In genomic region chr10:116866987-116867595, GRCh38 we compare ENCODE assay signal across 28 cellular contexts. TPM values are rescaled to one million over a fixed set of nuclear protein-coding genes. Genes with fewer than 3 reads are reported as not detected.
DNase-seq lines count a peak whose midpoint lies in the region; ATAC-seq, FAIRE-seq and TF ChIP-seq lines count a peak whose summit lies in the region.
"Had no signal": no experiment of that assay in that cellular context is flagged by ENCODE, and none has a peak within 500 bp of the region (broad histone marks: within the 10 kb centered on the region; RNA-seq: fewer than 3 reads in every experiment).

No MANE protein-coding gene starts in this region.

- peaks cover 4% of the 10 kb centered on the region for H3K27me3 Mint-ChIP-seq in astrocyte (ENCODE audit: low read depth, unreplicated experiment)
- H3K27me3 Mint-ChIP-seq: progenitor cell of endocrine pancreas had no signal

- H3K9me3 Mint-ChIP-seq in astrocyte (ENCODE audit: unreplicated experiment), result no peaks in the 10 kb centered on the region
- H3K9me3 Mint-ChIP-seq: neural progenitor cell had no signal

- no peaks in the 10 kb centered on the region for H3K9me3 ChIP-seq in astrocyte (ENCODE audit: insufficient read depth, low read depth, low read length)
- H3K9me3 ChIP-seq in thoracic aorta, result no peaks in the 10 kb centered on the region
- H3K9me3 ChIP-seq: adrenal gland, mucosa of descending colon had no signal

- no peak overlapping the region for H2AFZ ChIP-seq in astrocyte (ENCODE audit: low read depth, low read length)
- H2AFZ ChIP-seq: neural progenitor cell had no signal

- no peak for TF ChIP-seq CTCF in astrocyte (IDR thresholded peaks at IDR 0.05; ENCODE audit: insufficient read depth, low read depth, low read length)
- no peak for TF ChIP-seq CTCF in thoracic aorta (IDR thresholded peaks at IDR 0.05)

- no peak overlapping the region for H3K4me2 ChIP-seq in astrocyte (ENCODE audit: low read length)
- H3K4me2 ChIP-seq: BLaER1 treated with 17β-estradiol and CSF1 and Interleukin-3, amounts not matched to agents 10 nM and 100 nM; neural progenitor cell had no signal

- peak; percentile 7 for DNase-seq in DMS 273 (lab: John Stamatoyannopoulos, UW; ENCODE audit: unreplicated experiment)
- no peak for DNase-seq in DMS 273 treated with DMSO at 0.1 percent for 48 hours (lab: John Stamatoyannopoulos, UW)
- peak; percentile 47 for DNase-seq in astrocyte (ENCODE audit: low read depth)
- DNase-seq in fibroblast of the conjunctiva (ENCODE audit: low read depth), result peak; percentile 16
- DNase-seq in thoracic aorta (ENCODE audit: low spot score), result no peak
- DNase-seq in NCI-H2171 (lab: John Stamatoyannopoulos, UW), result no peak
- DNase-seq in GF-D8 (lab: John Stamatoyannopoulos, UW), result no peak
- DNase-seq in SIG-M5 (lab: John Stamatoyannopoulos, UW), result no peak
- DNase-seq: activated CD4-positive, alpha-beta T cell treated with anti-CD3 and anti-CD28 coated beads for 36 hours; adrenal gland; cerebellar nuclear complex; effector CD8-positive, alpha-beta T cell; foreskin melanocyte; GDM1; H7; left cardiac atrium; MM.1S; mucosa of descending colon; NCI-H146; NCI-H345; RPMI8226; small intestine; stimulated activated CD4-positive, alpha-beta T cell treated with anti-CD3 and anti-CD28 coated beads, Interleukin-4, amount 100 ng/mL, for 4 hours had no signal

- H4K20me1 ChIP-seq in astrocyte (ENCODE audit: insufficient read depth, low read length), result no peaks in the 10 kb centered on the region
- H4K20me1 ChIP-seq: BLaER1 treated with 17β-estradiol and CSF1 and Interleukin-3, amounts not matched to agents 10 nM and 100 nM had no signal

- H3K4me3 ChIP-seq in astrocyte (ENCODE audit: insufficient read depth, low read depth, low read length) (no peak overlapping the region), thoracic aorta (no peak overlapping the region)
- H3K4me3 ChIP-seq: adrenal gland; BLaER1 treated with 17β-estradiol and CSF1 and Interleukin-3, amounts not matched to agents 10 nM and 100 nM; GM12878; mucosa of descending colon; neural progenitor cell had no signal

- H3K27ac ChIP-seq in astrocyte (ENCODE audit: low read depth, low read length) (no peak overlapping the region), thoracic aorta (no peak overlapping the region)
- H3K27ac ChIP-seq: 22Rv1; adrenal gland; BLaER1 treated with 17β-estradiol and CSF1 and Interleukin-3, amounts not matched to agents 10 nM and 100 nM; neural progenitor cell had no signal

- H3K4me1 ChIP-seq in astrocyte (ENCODE audit: insufficient read depth, low read length) (no peaks in the 10 kb centered on the region), thoracic aorta (ENCODE audit: control insufficient read depth in 1 of 2, low read depth in 2 of 2) (peaks cover 6 to 7% of the 10 kb centered on the region in 2 donors)
- H3K4me1 ChIP-seq: adrenal gland; BLaER1 treated with 17β-estradiol and CSF1 and Interleukin-3, amounts not matched to agents 10 nM and 100 nM had no signal

- no peak overlapping the region for H3K9ac ChIP-seq in astrocyte (ENCODE audit: low read length)
- H3K9ac ChIP-seq: BLaER1 treated with 17β-estradiol and CSF1 and Interleukin-3, amounts not matched to agents 10 nM and 100 nM; neural progenitor cell had no signal

- no peak for FAIRE-seq in astrocyte (lab: Jason Lieb, UNC)
- FAIRE-seq: GM12878, small intestine had no signal

- H3K36me3 Mint-ChIP-seq in astrocyte (ENCODE audit: low read depth, unreplicated experiment), result no peaks in the 10 kb centered on the region
- H3K36me3 Mint-ChIP-seq: neural progenitor cell had no signal

- ATAC-seq in thoracic aorta (ENCODE audit: insufficient number of reproducible peaks, low FRiP score, low read depth), result peak; percentile 48
- ATAC-seq: activated CD4-positive, alpha-beta T cell treated with anti-CD3 and anti-CD28 coated beads for 36 hours; GM12878; mucosa of descending colon had no signal

- H3K36me3 ChIP-seq in astrocyte (ENCODE audit: insufficient read depth, low read length), result no peaks in the 10 kb centered on the region
- H3K36me3 ChIP-seq in thoracic aorta, result no peaks in the 10 kb centered on the region
- H3K36me3 ChIP-seq: adrenal gland; BLaER1 treated with 17β-estradiol and CSF1 and Interleukin-3, amounts not matched to agents 10 nM and 100 nM; neural progenitor cell had no signal

- H3K4me3 Mint-ChIP-seq in astrocyte (ENCODE audit: unreplicated experiment), result no peak overlapping the region
- H3K4me3 Mint-ChIP-seq: activated CD4-positive, alpha-beta T cell treated with anti-CD3 and anti-CD28 coated beads for 36 hours; neural progenitor cell had no signal

- H3K27me3 ChIP-seq in astrocyte (ENCODE audit: insufficient read depth, low read length) (no peaks in the 10 kb centered on the region), thoracic aorta (replicated peaks; ENCODE audit: insufficient read depth) (no peaks in the 10 kb centered on the region)
- H3K27me3 ChIP-seq: adrenal gland; BLaER1 treated with 17β-estradiol and CSF1 and Interleukin-3, amounts not matched to agents 10 nM and 100 nM; neural progenitor cell had no signal

- H3K79me2 ChIP-seq in astrocyte (ENCODE audit: insufficient read depth, low read length), result no peaks in the 10 kb centered on the region

- peaks cover 1% of the 10 kb centered on the region for H3K4me1 Mint-ChIP-seq in astrocyte (ENCODE audit: low read depth, unreplicated experiment)
- H3K4me1 Mint-ChIP-seq: activated CD4-positive, alpha-beta T cell treated with anti-CD3 and anti-CD28 coated beads for 36 hours had no signal

- no peak overlapping the region for H3K27ac Mint-ChIP-seq in astrocyte (ENCODE audit: unreplicated experiment)
- H3K27ac Mint-ChIP-seq: activated CD4-positive, alpha-beta T cell treated with anti-CD3 and anti-CD28 coated beads for 36 hours; neural progenitor cell; progenitor cell of endocrine pancreas had no signal

RNA-seq across cellular contexts. Expression of gene ENO4, which starts 17.8 kb away (rescaled TPM):
- total RNA-seq in astrocyte, result 0.52 and 1.4 TPM in 2 replicates
- under 1 TPM in 1 of 2 donors, not detected in 1; 0.54 TPM for total RNA-seq in thoracic aorta
- total RNA-seq: activated CD4-positive, alpha-beta T cell treated with anti-CD3 and anti-CD28 coated beads for 36 hours; GM12878 had no signal

Comparison
In these comparisons a context has a peak if more than half of its experiments do, and no peak if none do; other contexts are left out.
1. DNase-seq: peak in DMS 273 (single experiment), astrocyte (single experiment) and fibroblast of the conjunctiva (single experiment); none in DMS 273 treated with DMSO at 0.1 percent for 48 hours (single experiment), thoracic aorta (single experiment), NCI-H2171 (single experiment), GF-D8 (single experiment) and SIG-M5 (single experiment).